9 cellular contexts compared by ENCODE assay signal in the genomic region with DNA sequence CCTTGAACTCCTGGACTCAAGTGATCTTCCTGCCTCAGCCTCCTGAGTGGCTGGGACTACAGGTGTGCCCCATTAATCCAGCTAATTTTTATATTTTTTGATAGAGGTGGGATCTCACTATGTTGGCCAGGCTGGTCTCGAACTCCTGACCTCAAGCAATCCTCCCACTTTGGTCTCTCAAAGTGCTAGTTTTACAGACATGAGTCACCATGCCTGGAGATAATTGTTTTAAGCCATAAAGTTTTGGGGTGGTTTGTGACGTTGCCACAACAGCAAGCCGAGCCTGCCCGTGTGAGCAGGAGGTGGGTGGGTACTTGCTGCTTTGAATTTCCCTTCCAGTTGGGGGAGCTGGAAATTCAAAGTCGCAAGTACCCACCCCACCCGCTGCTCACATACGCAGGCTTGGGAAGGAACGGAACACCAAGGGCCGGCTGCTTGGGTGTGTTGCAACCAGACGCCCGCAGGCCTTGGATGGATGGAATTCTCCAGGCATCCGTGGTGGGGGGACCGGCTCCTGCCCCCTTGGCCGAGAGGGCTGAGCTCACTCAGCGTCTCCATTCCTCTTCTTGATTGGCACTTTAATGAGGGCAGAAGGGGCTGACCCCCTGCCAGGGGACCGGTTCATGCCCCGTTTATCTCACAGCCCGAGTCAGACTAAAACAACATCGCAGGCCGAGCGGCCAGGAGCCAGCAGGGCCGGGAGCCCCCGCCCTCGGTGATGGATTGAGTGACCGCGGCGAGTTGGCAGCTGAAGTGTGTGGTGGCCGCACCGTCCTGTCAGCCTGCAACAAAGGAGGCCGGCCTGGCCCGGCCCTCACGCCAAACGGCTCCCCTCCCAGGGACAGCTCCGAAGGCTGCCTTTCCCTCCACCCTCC.
DNase-seq lines count a peak whose midpoint lies in the region; ATAC-seq, FAIRE-seq and TF ChIP-seq lines count a peak whose summit lies in the region.
"Had no signal": no experiment of that assay in that cellular context is flagged by ENCODE, and none has a peak within 500 bp of the region (broad histone marks: within the 10 kb centered on the region; RNA-seq: fewer than 3 reads in every experiment).

No MANE protein-coding gene starts in this region.

- H4K20me1 ChIP-seq in H1 (replicated peaks in 1 of 2; ENCODE audit: control insufficient read depth in 1 of 2, insufficient read depth in 2 of 2, low read length in 2 of 2) (no peaks in the 10 kb centered on the region), HepG2 (ENCODE audit: insufficient read depth, low read length) (no peaks in the 10 kb centered on the region)

- H4K8ac ChIP-seq in H1 (ENCODE audit: extremely low read depth, insufficient read depth, low read length), result peak overlapping the region; percentile 79

- H2AK5ac ChIP-seq in H1 (ENCODE audit: low read depth, low read length), result no peak overlapping the region

- H3K9ac ChIP-seq in H1 (replicated peaks in 1 of 4; ENCODE audit: extremely low read depth in 1 of 4, low read depth in 3 of 4, low read length in 3 of 4) (no peak overlapping the region), HepG2 (ENCODE audit: insufficient read depth, low read depth, low read length) (peak overlapping the region; percentile 23; the same call in 1 of the 2 replicates), subcutaneous abdominal adipose tissue (ENCODE audit: low read length in 5 of 5) (peak overlapping the region in 1 of 5 donors; percentile 53)
- H3K9ac ChIP-seq: KMS-11 had no signal

- no peak overlapping the region for H2BK20ac ChIP-seq in H1 (ENCODE audit: low read length)

- no peak overlapping the region for H4K91ac ChIP-seq in H1 (replicated peaks; ENCODE audit: insufficient read length, low read length)

- peaks cover 21% of the 10 kb centered on the region for H3K36me3 Mint-ChIP-seq in activated T-helper 17 cell treated with anti-CD3 and anti-CD28 coated beads, Interleukin-2, amount 50 U/mL, for 72 hours (ENCODE audit: low read depth)
- H3K36me3 Mint-ChIP-seq in activated naive CD4-positive, alpha-beta T cell treated with anti-CD3 and anti-CD28 coated beads for 36 hours (ENCODE audit: low read depth), result peaks cover 20% of the 10 kb centered on the region
- H3K36me3 Mint-ChIP-seq in activated T-cell treated with anti-CD3 and anti-CD28 coated beads, Interleukin-2, amount 50 U/mL, for 72 hours (ENCODE audit: insufficient read depth in 2 of 2), result peaks cover 14 to 24% of the 10 kb centered on the region in 2 donors

- H3K36me3 ChIP-seq in H1 (ENCODE audit: control insufficient read depth in 2 of 4, insufficient read depth in 4 of 4, low read length in 3 of 4) (no peaks in the 10 kb centered on the region), HepG2 (replicated peaks in 1 of 2; ENCODE audit: control insufficient read depth in 1 of 2, insufficient read depth in 2 of 2, low read length in 2 of 2) (no peaks in the 10 kb centered on the region), subcutaneous abdominal adipose tissue (ENCODE audit: control insufficient read depth in 5 of 5, insufficient read depth in 5 of 5, low read length in 5 of 5) (no peaks in the 10 kb centered on the region)

- no peak overlapping the region; the same call in 1 of the 2 replicates for H3K18ac ChIP-seq in H1 (ENCODE audit: extremely low read depth, low read length)

- H3K4me1 ChIP-seq in H1 (replicated peaks in 1 of 4; ENCODE audit: control insufficient read depth in 3 of 4, insufficient read depth in 4 of 4, low read length in 3 of 4), result peaks cover 0 to 15% (median 9%) of the 10 kb centered on the region in 4 experiments; a peak in 6 of 7 replicates
- peaks cover 64% of the 10 kb centered on the region for H3K4me1 ChIP-seq in HepG2 (ENCODE audit: insufficient read depth, low read length)
- peaks cover 9 to 36% (median 25%) of the 10 kb centered on the region in 5 donors for H3K4me1 ChIP-seq in subcutaneous abdominal adipose tissue (ENCODE audit: control insufficient read depth in 5 of 5, insufficient read depth in 5 of 5, low read length in 5 of 5)

- TF ChIP-seq RAD21 in H1 (IDR thresholded peaks at IDR 0.05 in 1 of 2, conservative IDR thresholded peaks at IDR 0.05 in 1 of 2; ENCODE audit: low read depth in 2 of 2, low read length in 2 of 2) (no peak), HepG2 (CRISPR knock-in tag; IDR thresholded peaks at IDR 0.05) (no peak)

- no peaks in the 10 kb centered on the region for H3K79me1 ChIP-seq in H1 (ENCODE audit: low read depth, low read length)

- no TSS peak for BruUV-seq in HepG2 (replicated peaks; lab: Mats Ljungman, UMichigan)

- H2AFZ ChIP-seq in H1 (ENCODE audit: low read length) (no peak overlapping the region; the same call in 1 of the 2 replicates), HepG2 (ENCODE audit: low read length) (no peak overlapping the region)

- CTCF ChIA-PET in H1 (lab: Charles Lee; ENCODE audit: partially characterized antibody) (interaction anchor here (0.7 to 1.3 kb wide), 4 partner anchors 24 to 220 kb away, joined by 3 to 4 read pairs (median 3); no protein-coding TSS in a partner anchor), HepG2 (lab: Yijun Ruan, JAX; ENCODE audit: low intra/inter-chr PET ratio, low total read pairs) (no interaction called here)
- CTCF ChIA-PET in activated naive CD4-positive, alpha-beta T cell treated with anti-CD3 and anti-CD28 coated beads for 36 hours (lab: Charles Lee), result no interaction called here

- TF ChIP-seq CTCF in H1 (IDR thresholded peaks at IDR 0.05; ENCODE audit: control extremely low read depth in 1 of 3, insufficient read depth in 1 of 3, low read depth in 1 of 3, low read length in 3 of 3) (no peak), HepG2 (CRISPR knock-in tag; IDR thresholded peaks at IDR 0.05) (peak; percentile 42)

- no peaks in the 10 kb centered on the region for H3K9me3 ChIP-seq in H1 (ENCODE audit: insufficient read depth in 2 of 2, low read depth in 1 of 2, low read length in 1 of 2)
- no peaks in the 10 kb centered on the region for H3K9me3 ChIP-seq in HepG2 (ENCODE audit: low read length)
- peaks cover 0 to 6% (median 0%) of the 10 kb centered on the region in 5 donors for H3K9me3 ChIP-seq in subcutaneous abdominal adipose tissue (ENCODE audit: control insufficient read depth in 5 of 5, low read length in 5 of 5)

- no peak overlapping the region for H3K14ac ChIP-seq in H1 (ENCODE audit: insufficient read length)

- in situ Hi-C loops in HepG2 (cut with HindIII; ENCODE audit: extremely low pct_ligation_motif_present, low pct_unique_long_range_greater_than_20kb), result no loop called here

- no peaks in the 10 kb centered on the region for H3K4me1 Mint-ChIP-seq in activated T-helper 17 cell treated with anti-CD3 and anti-CD28 coated beads, Interleukin-2, amount 50 U/mL, for 72 hours
- H3K4me1 Mint-ChIP-seq in activated naive CD4-positive, alpha-beta T cell treated with anti-CD3 and anti-CD28 coated beads for 36 hours (ENCODE audit: low read depth), result peaks cover 2% of the 10 kb centered on the region
- peaks cover 17% of the 10 kb centered on the region for H3K4me1 Mint-ChIP-seq in activated T-cell treated with anti-CD3 and anti-CD28 coated beads, Interleukin-2, amount 50 U/mL, for 72 hours (ENCODE audit: low read depth)

- ATAC-seq in HepG2, result peak; percentile 84
- no peak for ATAC-seq in activated T-helper 17 cell treated with anti-CD3 and anti-CD28 coated beads, Interleukin-2, amount 50 U/mL, for 72 hours (replicated peaks)
- ATAC-seq in activated T-cell treated with anti-CD3 and anti-CD28 coated beads, Interleukin-2, amount 50 U/mL, for 72 hours (replicated peaks in 1 of 2), result no peak

- DNase-seq in HT1080 (ENCODE audit: low read depth) (peak; percentile 48), H1 (ENCODE audit: low read depth in 1 of 2, low spot score in 2 of 2) (peak in 1 of 2 experiments; percentile 74), HepG2 (ENCODE audit: low spot score) (peak; percentile 53), NAMALWA (ENCODE audit: low spot score) (no peak)
- DNase-seq in activated naive CD4-positive, alpha-beta T cell treated with anti-CD3 and anti-CD28 coated beads for 36 hours, result no peak
- DNase-seq in activated T-cell treated with anti-CD3 and anti-CD28 coated beads, Interleukin-2, amount 50 U/mL, for 72 hours, result no peak

- no peak overlapping the region for H3K27ac Mint-ChIP-seq in activated T-helper 17 cell treated with anti-CD3 and anti-CD28 coated beads, Interleukin-2, amount 50 U/mL, for 72 hours
- no peak overlapping the region for H3K27ac Mint-ChIP-seq in activated naive CD4-positive, alpha-beta T cell treated with anti-CD3 and anti-CD28 coated beads for 36 hours
- no peak overlapping the region for H3K27ac Mint-ChIP-seq in activated T-cell treated with anti-CD3 and anti-CD28 coated beads, Interleukin-2, amount 50 U/mL, for 72 hours

- H3K79me2 ChIP-seq in H1 (ENCODE audit: control insufficient read depth in 1 of 2, insufficient read depth in 2 of 2, low read length in 2 of 2) (no peaks in the 10 kb centered on the region), HepG2 (ENCODE audit: insufficient read depth, low read length) (no peaks in the 10 kb centered on the region)

- no peak overlapping the region for H3K23ac ChIP-seq in H1 (ENCODE audit: insufficient read length)

- H3K4me3 ChIP-seq in H1 (ENCODE audit: extremely low read depth in 1 of 4, insufficient read depth in 2 of 4, low read depth in 3 of 4, low read length in 4 of 4) (peak overlapping the region in 3 of 4 experiments; percentile 25 to 50 (median 38); a peak in 5 of 8 replicates), HepG2 (replicated peaks in 1 of 3; ENCODE audit: insufficient read depth in 1 of 3, low read depth in 2 of 3, low read length in 3 of 3) (peak overlapping the region; percentile 42 to 69 (median 43)), subcutaneous abdominal adipose tissue (ENCODE audit: low read depth in 1 of 5, low read length in 5 of 5) (no peak overlapping the region)

- peaks cover 4% of the 10 kb centered on the region; the same call in 1 of the 2 replicates for H3K23me2 ChIP-seq in H1 (ENCODE audit: low read depth, low read length)

- TF ChIP-seq EP300 in H1 (IDR thresholded peaks at IDR 0.05; ENCODE audit: borderline replicate concordance in 1 of 2, low read depth in 2 of 2, low read length in 2 of 2) (no peak), HepG2 (IDR thresholded peaks at IDR 0.05; ENCODE audit: low read depth in 2 of 2, low read length in 2 of 2) (no peak), HepG2 (CRISPR knock-in tag; IDR thresholded peaks at IDR 0.05; ENCODE audit: borderline replicate concordance) (no peak)

- no peak overlapping the region for H3K56ac ChIP-seq in H1 (replicated peaks; ENCODE audit: insufficient read length, low read depth, low read length)

- H3K27me3 ChIP-seq in H1 (replicated peaks in 1 of 4; ENCODE audit: control insufficient read depth in 3 of 4, extremely low read depth in 1 of 4, insufficient read depth in 3 of 4, low read length in 3 of 4) (peaks cover 0 to 5% (median 0%) of the 10 kb centered on the region in 4 experiments; a peak in 1 of 7 replicates), HepG2 (ENCODE audit: control insufficient read depth in 1 of 2, insufficient read depth in 2 of 2, low read length in 2 of 2) (peaks cover 0 to 17% of the 10 kb centered on the region in 2 experiments; a peak in 2 of 5 replicates), subcutaneous abdominal adipose tissue (ENCODE audit: control insufficient read depth in 5 of 5, insufficient read depth in 4 of 5, low read length in 5 of 5) (no peaks in the 10 kb centered on the region)

- no peak overlapping the region for H4K5ac ChIP-seq in H1 (ENCODE audit: insufficient read length, low read depth, low read length)

- H3K4me3 Mint-ChIP-seq in activated T-helper 17 cell treated with anti-CD3 and anti-CD28 coated beads, Interleukin-2, amount 50 U/mL, for 72 hours, result no peak overlapping the region
- no peak overlapping the region for H3K4me3 Mint-ChIP-seq in activated naive CD4-positive, alpha-beta T cell treated with anti-CD3 and anti-CD28 coated beads for 36 hours
- no peak overlapping the region for H3K4me3 Mint-ChIP-seq in activated T-cell treated with anti-CD3 and anti-CD28 coated beads, Interleukin-2, amount 50 U/mL, for 72 hours

- H3K27me3 Mint-ChIP-seq in activated T-helper 17 cell treated with anti-CD3 and anti-CD28 coated beads, Interleukin-2, amount 50 U/mL, for 72 hours, result no peaks in the 10 kb centered on the region
- H3K27me3 Mint-ChIP-seq in activated naive CD4-positive, alpha-beta T cell treated with anti-CD3 and anti-CD28 coated beads for 36 hours (ENCODE audit: low read depth), result no peaks in the 10 kb centered on the region
- peaks cover 4% of the 10 kb centered on the region for H3K27me3 Mint-ChIP-seq in activated T-cell treated with anti-CD3 and anti-CD28 coated beads, Interleukin-2, amount 50 U/mL, for 72 hours (ENCODE audit: low read depth)

- FAIRE-seq in H1 (lab: Jason Lieb, UNC) (no peak), HepG2 (lab: Jason Lieb, UNC) (peak; percentile 12)

- H3K4me2 ChIP-seq in H1 (ENCODE audit: insufficient read depth in 1 of 2, low read depth in 2 of 2, low read length in 2 of 2), result peak overlapping the region; percentile 43 to 63; a peak in 3 of 4 replicates
- peak overlapping the region; percentile 88 for H3K4me2 ChIP-seq in HepG2 (ENCODE audit: low read depth, low read length)
- H3K4me2 ChIP-seq: KMS-11 had no signal

- H3K27ac ChIP-seq in H1 (ENCODE audit: low read depth, low read length) (no peak overlapping the region), HepG2 (ENCODE audit: extremely low read length, insufficient read depth, low read length) (no peak overlapping the region), subcutaneous abdominal adipose tissue (ENCODE audit: low read depth, low read length) (peak overlapping the region; percentile 76)
- H3K27ac ChIP-seq: KMS-11 had no signal

- H2BK15ac ChIP-seq in H1 (ENCODE audit: low read length), result no peak overlapping the region; the same call in 1 of the 2 replicates

- 24% methylated on average over 23 of the region's 34 CpGs; no CpG with 5 or more reads in 1 of the 2 experiments for WGBS in H1 (ENCODE audit: extremely low coverage in 1 of 2, insufficient coverage in 1 of 2, insufficient read length in 1 of 2, insufficient replicate concordance in 2 of 2, low coverage in 1 of 2, low lambda C conversion rate in 2 of 2, missing lambda C conversion rate in 1 of 2), 2 experiments
- WGBS in HepG2 (ENCODE audit: low lambda C conversion rate), result 11% methylated on average over 5 of the region's 34 CpGs

- H3K4ac ChIP-seq in H1 (replicated peaks; ENCODE audit: insufficient read length, low read depth, low read length), result no peak overlapping the region

- peak overlapping the region; percentile 54; the same call in 1 of the 2 replicates for H2BK5ac ChIP-seq in H1 (ENCODE audit: low read depth, low read length)

- H3K9me3 Mint-ChIP-seq in activated T-helper 17 cell treated with anti-CD3 and anti-CD28 coated beads, Interleukin-2, amount 50 U/mL, for 72 hours, result peaks cover 19% of the 10 kb centered on the region
- peaks cover 15% of the 10 kb centered on the region for H3K9me3 Mint-ChIP-seq in activated naive CD4-positive, alpha-beta T cell treated with anti-CD3 and anti-CD28 coated beads for 36 hours
- H3K9me3 Mint-ChIP-seq in activated T-cell treated with anti-CD3 and anti-CD28 coated beads, Interleukin-2, amount 50 U/mL, for 72 hours, result peaks cover 7 to 10% of the 10 kb centered on the region in 2 donors

- H2BK120ac ChIP-seq in H1 (replicated peaks; ENCODE audit: low read depth, low read length), result no peak overlapping the region

- peak overlapping the region; percentile 87; the same call in 1 of the 2 replicates for H2BK12ac ChIP-seq in H1 (ENCODE audit: low read depth, low read length)

- POLR2A ChIA-PET in H1 (lab: Charles Lee; ENCODE audit: partially characterized antibody) (interaction anchor here (0.9 to 2.1 kb wide), 6 partner anchors 11 to 163 kb away, joined by 3 to 9 read pairs (median 3); a partner anchor contains a TSS), HepG2 (lab: Yijun Ruan, JAX) (interaction anchor here (0.7 to 6.3 kb wide), 9 partner anchors 10 to 138 kb away, joined by 3 to 50 read pairs (median 4); no protein-coding TSS in a partner anchor)

- intact Hi-C loops in HepG2 (cut with micrococcal nuclease; ENCODE audit: unreplicated experiment), result no loop called here
- intact Hi-C loops in activated naive CD4-positive, alpha-beta T cell treated with anti-CD3 and anti-CD28 coated beads for 36 hours (cut with micrococcal nuclease), result no loop called here

- TF ChIP-seq POLR2A in H1 (IDR thresholded peaks at IDR 0.05; ENCODE audit: control extremely low read depth in 1 of 2, low read depth in 2 of 2, low read length in 2 of 2) (no peak), HepG2 (IDR thresholded peaks at IDR 0.05; ENCODE audit: insufficient read depth in 1 of 2, low read depth in 2 of 2, low read length in 2 of 2) (no peak)

Comparison
In these comparisons a context has a peak if more than half of its experiments do, and no peak if none do; other contexts are left out.
1. DNase-seq: peak in HT1080 (single experiment) and HepG2 (single experiment); none in NAMALWA (single experiment), activated naive CD4-positive, alpha-beta T cell treated with anti-CD3 and anti-CD28 coated beads for 36 hours (single experiment) and activated T-cell treated with anti-CD3 and anti-CD28 coated beads, Interleukin-2, amount 50 U/mL, for 72 hours (0 of 2).
2. H3K4me3 ChIP-seq: peak in H1 (3 of 4) and HepG2 (3 of 3); none in subcutaneous abdominal adipose tissue (0 of 5).